8 cellular contexts compared by ENCODE assay signal in the genomic region with DNA sequence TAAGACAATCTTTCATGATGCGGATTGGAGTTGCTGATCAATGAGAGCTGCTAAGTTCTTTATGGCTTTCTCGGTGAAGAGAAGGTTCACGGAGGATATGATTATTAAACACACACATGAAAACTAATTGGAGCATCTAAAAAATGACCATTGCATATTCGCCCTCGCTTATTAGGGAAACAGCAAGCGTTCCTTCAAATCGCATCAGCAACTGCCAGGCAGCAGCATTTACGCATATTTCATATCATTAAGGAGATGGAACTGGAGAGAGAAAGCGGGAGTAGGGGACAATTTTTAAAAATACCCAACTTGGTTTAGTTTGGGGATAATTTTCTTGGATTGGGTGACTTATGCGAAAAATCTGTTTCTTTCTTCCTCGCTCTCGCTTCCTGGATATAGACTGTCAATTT. TPM values are rescaled to one million over a fixed set of nuclear protein-coding genes. Genes with fewer than 3 reads are reported as not detected.
DNase-seq lines count a peak whose midpoint lies in the region; ATAC-seq and TF ChIP-seq lines count a peak whose summit lies in the region.

No MANE protein-coding gene starts in this region.

- peak overlapping the region; percentile 7 to 29 for H3K27ac Mint-ChIP-seq in natural killer cell treated with Interleukin-12 subunit alpha and Interleukin-12 subunit beta and Interleukin-15 and Interleukin-18, amount 100 ng/mL, for 72 hours

- no peaks in the 10 kb centered on the region for H3K9me3 Mint-ChIP-seq in natural killer cell treated with Interleukin-12 subunit alpha and Interleukin-12 subunit beta and Interleukin-15 and Interleukin-18, amount 100 ng/mL, for 72 hours

- H3K27ac ChIP-seq in BLaER1: no peak overlapping the region

- ATAC-seq in natural killer cell treated with Interleukin-12 subunit alpha and Interleukin-12 subunit beta and Interleukin-15 and Interleukin-18, amount 100 ng/mL, for 72 hours: no peak
- ATAC-seq in GM21447 (IDR thresholded peaks at IDR 0.05; ENCODE audit: unreplicated experiment): no peak
- ATAC-seq in GM18873 (IDR thresholded peaks at IDR 0.05; ENCODE audit: low FRiP score, unreplicated experiment): no peak

- peaks cover 50% of the 10 kb centered on the region for H3K27me3 ChIP-seq in BLaER1

- peak overlapping the region; percentile 75 for H3K4me3 ChIP-seq in BLaER1
- H3K4me3 ChIP-seq in Jurkat, Clone E6-1 (ENCODE audit: low read length): peak overlapping the region; percentile 86
- H3K4me3 ChIP-seq in choroid plexus epithelial cell (ENCODE audit: low read depth, low read length): peak overlapping the region; percentile 80

- H4K20me1 ChIP-seq in BLaER1: peaks cover 21% of the 10 kb centered on the region

- H3K4me1 ChIP-seq in BLaER1: peaks cover 20% of the 10 kb centered on the region

- H3K4me2 ChIP-seq in BLaER1: peak overlapping the region; percentile 90

- no peaks in the 10 kb centered on the region for H3K9me3 ChIP-seq in BLaER1

- peak overlapping the region; percentile 49; the same call in 1 of the 2 replicates for H3K9ac ChIP-seq in BLaER1

- H3K4me1 Mint-ChIP-seq in natural killer cell treated with Interleukin-12 subunit alpha and Interleukin-12 subunit beta and Interleukin-15 and Interleukin-18, amount 100 ng/mL, for 72 hours (ENCODE audit: low read depth in 2 of 2): peaks cover 10% of the 10 kb centered on the region in 2 donors

- H3K36me3 Mint-ChIP-seq in natural killer cell treated with Interleukin-12 subunit alpha and Interleukin-12 subunit beta and Interleukin-15 and Interleukin-18, amount 100 ng/mL, for 72 hours: no peaks in the 10 kb centered on the region

- no peak for DNase-seq in Jurkat, Clone E6-1 (ENCODE audit: low read depth, low spot score)
- no peak for DNase-seq in choroid plexus epithelial cell (ENCODE audit: low read depth)
- DNase-seq in natural killer cell treated with Interleukin-12 subunit alpha and Interleukin-12 subunit beta and Interleukin-15 and Interleukin-18, amount 100 ng/mL, for 72 hours (ENCODE audit: low spot score): no peak
- no peak for DNase-seq in NCI-H446 treated with DMSO at 0.1 percent for 48 hours (lab: John Stamatoyannopoulos, UW)
- no peak for DNase-seq in AG20443 (ENCODE audit: low spot score)

- H3K27me3 Mint-ChIP-seq in natural killer cell treated with Interleukin-12 subunit alpha and Interleukin-12 subunit beta and Interleukin-15 and Interleukin-18, amount 100 ng/mL, for 72 hours: peaks cover 34 to 47% of the 10 kb centered on the region in 2 donors

- peak overlapping the region; percentile 94 for H3K4me3 Mint-ChIP-seq in natural killer cell treated with Interleukin-12 subunit alpha and Interleukin-12 subunit beta and Interleukin-15 and Interleukin-18, amount 100 ng/mL, for 72 hours

- H3K36me3 ChIP-seq in BLaER1: no peaks in the 10 kb centered on the region

- no peak for TF ChIP-seq CTCF in choroid plexus epithelial cell (conservative IDR thresholded peaks at IDR 0.05; ENCODE audit: low read depth, low read length)

RNA-seq across cellular contexts. Expression of a gene that starts 0.7 kb away (rescaled TPM):
- polyA plus RNA-seq in Jurkat, Clone E6-1 (2012; ENCODE audit: insufficient read depth, insufficient read length): 17.4 TPM
- 1 to 10 TPM; 1.0 to 1.1 TPM for total RNA-seq in natural killer cell treated with Interleukin-12 subunit alpha and Interleukin-12 subunit beta and Interleukin-15 and Interleukin-18, amount 100 ng/mL, for 72 hours
